In genomic region chr7:76461463-76462101, GRCh38 we compare ENCODE assay signal across 8 cellular contexts. TPM values are rescaled to one million over a fixed set of nuclear protein-coding genes. Genes with fewer than 3 reads are reported as not detected.
DNase-seq lines count a peak whose midpoint lies in the region; ATAC-seq, FAIRE-seq and TF ChIP-seq lines count a peak whose summit lies in the region.
"Not testable (repeated sequence)": the region's sequence is repeated elsewhere in the genome, so short reads cannot be mapped to it uniquely, and the experiment has no call there.

TSS of gene DTX2 (plus strand) at chr7:76461709. CDS start at chr7:76480510, 18,801 bp downstream.

- H4K20me1 ChIP-seq in K562 (replicated peaks; ENCODE audit: control insufficient read depth, insufficient read depth, low read length), result not testable (repeated sequence)

- not testable (repeated sequence) for H3K23ac ChIP-seq in trophoblast cell (ENCODE audit: low read length)

- H3K27me3 Mint-ChIP-seq in HFFc6 (ENCODE audit: insufficient read depth); activated CD4-positive, alpha-beta T cell treated with anti-CD3 and anti-CD28 coated beads for 36 hours: not testable (repeated sequence)

- peak within 1 kb of the TSS; percentile 79 for H3K14ac ChIP-seq in trophoblast cell (ENCODE audit: low read length)

- not testable (repeated sequence) for H3K27ac Mint-ChIP-seq in HFFc6; activated CD4-positive, alpha-beta T cell treated with anti-CD3 and anti-CD28 coated beads for 36 hours

- not testable (repeated sequence) for BruUV-seq in K562 (replicated peaks; lab: Mats Ljungman, UMichigan)

- H2BK5ac ChIP-seq in trophoblast cell (ENCODE audit: low read depth, low read length, poor library complexity), result peak within 1 kb of the TSS; percentile 76

- H3K36me3 Mint-ChIP-seq in HFFc6 (ENCODE audit: low read depth); activated CD4-positive, alpha-beta T cell treated with anti-CD3 and anti-CD28 coated beads for 36 hours (ENCODE audit: low read depth): not testable (repeated sequence)

- DNase-seq in HFFc6; HT-29 (ENCODE audit: low spot score); K562 (ENCODE audit: extremely low read depth in 1 of 4, low spot score in 3 of 4); right atrium auricular region (ENCODE audit: low spot score); trophoblast cell: not testable (repeated sequence)
- DNase-seq in activated CD4-positive, alpha-beta T cell treated with anti-CD3 and anti-CD28 coated beads for 36 hours, result peak; percentile 55
- peak in 1 of 2 donors; percentile 91 for DNase-seq in upper lobe of left lung

- not testable (repeated sequence) for H2AFZ ChIP-seq in K562 (ENCODE audit: low read depth, low read length); trophoblast cell (ENCODE audit: insufficient read depth, low read length, poor library complexity)

- not testable (repeated sequence) for H3K9me1 ChIP-seq in K562 (ENCODE audit: control insufficient read depth, insufficient read depth, low read length)

- H3K4me3 Mint-ChIP-seq in HFFc6, result not testable (repeated sequence)
- H3K4me3 Mint-ChIP-seq in activated CD4-positive, alpha-beta T cell treated with anti-CD3 and anti-CD28 coated beads for 36 hours, result peak within 1 kb of the TSS; percentile 53

- H3K4me1 Mint-ChIP-seq in HFFc6 (ENCODE audit: low read depth); activated CD4-positive, alpha-beta T cell treated with anti-CD3 and anti-CD28 coated beads for 36 hours: not testable (repeated sequence)

- peak within 1 kb of the TSS; percentile 51 for H2BK120ac ChIP-seq in trophoblast cell (ENCODE audit: insufficient read depth, low read length, poor library complexity)

- TF ChIP-seq EP300 in K562 (IDR thresholded peaks at IDR 0.05; ENCODE audit: low read length); upper lobe of left lung (IDR thresholded peaks at IDR 0.05): not testable (repeated sequence)

- POLR2A ChIA-PET in activated CD4-positive, alpha-beta T cell treated with anti-CD3 and anti-CD28 coated beads for 36 hours (lab: Charles Lee); K562 (lab: Yijun Ruan, JAX): not testable (repeated sequence)

- H2BK12ac ChIP-seq in trophoblast cell (ENCODE audit: low read length), result not testable (repeated sequence)

- H3K36me3 ChIP-seq in K562 (ENCODE audit: control insufficient read depth, insufficient read depth, low read length); right atrium auricular region; trophoblast cell (ENCODE audit: control insufficient read depth in 1 of 2, insufficient read depth in 2 of 2, low read length in 2 of 2); upper lobe of left lung: not testable (repeated sequence)

- H3K79me2 ChIP-seq in K562 (ENCODE audit: control insufficient read depth, insufficient read depth, low read length); trophoblast cell (ENCODE audit: control insufficient read depth, insufficient read depth, low read length, poor library complexity): not testable (repeated sequence)

- not testable (repeated sequence) for H3K9me3 ChIP-seq in K562 (replicated peaks; ENCODE audit: control insufficient read depth, insufficient read depth, low read depth, low read length); right atrium auricular region; trophoblast cell (ENCODE audit: insufficient read depth, low read depth, low read length); upper lobe of left lung

- peak; percentile 77 for FAIRE-seq in K562 (lab: Jason Lieb, UNC)

- not testable (repeated sequence) for H3K4ac ChIP-seq in trophoblast cell (ENCODE audit: low read depth, low read length)

- not testable (repeated sequence) for H3K79me1 ChIP-seq in trophoblast cell (ENCODE audit: low read length)

- not testable (repeated sequence) for H3K4me1 ChIP-seq in K562 (replicated peaks in 1 of 2; ENCODE audit: control insufficient read depth in 2 of 2, insufficient read depth in 2 of 2, low read length in 2 of 2); right atrium auricular region; trophoblast cell (ENCODE audit: control insufficient read depth in 1 of 2, insufficient read depth in 2 of 2, low read length in 2 of 2); upper lobe of left lung

- not testable (repeated sequence) for H4K8ac ChIP-seq in trophoblast cell (ENCODE audit: low read depth, low read length)

- H4K12ac ChIP-seq in trophoblast cell (ENCODE audit: low read depth, low read length), result not testable (repeated sequence)

- not testable (repeated sequence) for TF ChIP-seq POLR2A in K562 (conservative IDR thresholded peaks at IDR 0.05); upper lobe of left lung (IDR thresholded peaks at IDR 0.05)

- 0% methylated on average over 14 of the region's 54 CpGs for WGBS in K562 (ENCODE audit: insufficient coverage, low coverage, missing lambda C conversion rate)
- WGBS in trophoblast cell (ENCODE audit: extremely low coverage, insufficient coverage, insufficient read length), result no CpG with 5 or more reads among the region's 54 CpGs
- WGBS in upper lobe of left lung, 2 donors, result no CpG with 5 or more reads among the region's 54 CpGs

- peak within 1 kb of the TSS; percentile 14 for H4K91ac ChIP-seq in trophoblast cell (ENCODE audit: low read depth, low read length)

- H3K9ac ChIP-seq in K562 (ENCODE audit: insufficient read depth in 1 of 2, low read depth in 2 of 2, low read length in 2 of 2), result peak within 1 kb of the TSS in 1 of 2 experiments; percentile 38; a peak in 1 of 4 replicates
- H3K9ac ChIP-seq in trophoblast cell (ENCODE audit: low read length), result not testable (repeated sequence)

- CTCF ChIA-PET in activated CD4-positive, alpha-beta T cell treated with anti-CD3 and anti-CD28 coated beads for 36 hours (lab: Charles Lee); K562 (lab: Yijun Ruan, JAX; ENCODE audit: low intra/inter-chr PET ratio): not testable (repeated sequence)

- H3K4me2 ChIP-seq in K562 (ENCODE audit: insufficient read depth, low read length), result peak within 1 kb of the TSS; percentile 37; the same call in 1 of the 2 replicates
- H3K4me2 ChIP-seq in trophoblast cell (ENCODE audit: low read length), result not testable (repeated sequence)

- not testable (repeated sequence) for H3K18ac ChIP-seq in trophoblast cell (ENCODE audit: low read length)

- not testable (repeated sequence) for H2AK5ac ChIP-seq in trophoblast cell (ENCODE audit: low read length)

- ATAC-seq in GM18517 (IDR thresholded peaks at IDR 0.05; ENCODE audit: unreplicated experiment) (peak; percentile 97), K562 (peak; percentile 98), upper lobe of left lung (ENCODE audit: low FRiP score in 2 of 2) (peak; percentile 96 to 97)
- ATAC-seq in activated CD4-positive, alpha-beta T cell treated with anti-CD3 and anti-CD28 coated beads for 36 hours, result peak; percentile 99

- not testable (repeated sequence) for TF ChIP-seq RAD21 in K562 (CRISPR knock-in tag; conservative IDR thresholded peaks at IDR 0.05 in 1 of 2, IDR thresholded peaks at IDR 0.05 in 1 of 2)

- TF ChIP-seq CTCF in HFFc6 (IDR thresholded peaks at IDR 0.05), result 0 out of 2 replicates have a peak, but pooled peaks have one; percentile 14
- TF ChIP-seq CTCF in K562 (IDR thresholded peaks at IDR 0.05 in 2 of 3, conservative IDR thresholded peaks at IDR 0.05 in 1 of 3; ENCODE audit: insufficient read depth in 2 of 3, low read depth in 1 of 3, low read length in 3 of 3); right atrium auricular region (IDR thresholded peaks at IDR 0.05); upper lobe of left lung (IDR thresholded peaks at IDR 0.05): not testable (repeated sequence)

- not testable (repeated sequence) for H3K9me3 Mint-ChIP-seq in HFFc6; activated CD4-positive, alpha-beta T cell treated with anti-CD3 and anti-CD28 coated beads for 36 hours (ENCODE audit: low read depth)

- not testable (repeated sequence) for H3K27me3 ChIP-seq in K562 (ENCODE audit: control insufficient read depth in 2 of 2, insufficient read depth in 2 of 2, low read length in 2 of 2); right atrium auricular region; trophoblast cell (ENCODE audit: insufficient read depth, low read length); upper lobe of left lung

- H3K4me3 ChIP-seq in K562 (peak within 1 kb of the TSS; percentile 50), right atrium auricular region (peak within 1 kb of the TSS; percentile 60 to 74), trophoblast cell (ENCODE audit: low read depth, low read length) (peak within 1 kb of the TSS; percentile 82), upper lobe of left lung (peak within 1 kb of the TSS; percentile 50 to 70 (median 57))

- in situ Hi-C loops in K562 (cut with MboI), result not testable (repeated sequence)

- not testable (repeated sequence) for H3K27ac ChIP-seq in K562 (ENCODE audit: extremely low read depth, low read depth, low read length); trophoblast cell (ENCODE audit: low read depth, low read length)
- H3K27ac ChIP-seq in right atrium auricular region (peak within 1 kb of the TSS; percentile 62 to 69), upper lobe of left lung (peak within 1 kb of the TSS in 3 of 4 donors; percentile 75 to 86 (median 85))

- intact Hi-C loops in activated CD4-positive, alpha-beta T cell treated with anti-CD3 and anti-CD28 coated beads for 36 hours (cut with DNase I, micrococcal nuclease); K562 (cut with micrococcal nuclease): not testable (repeated sequence)

RNA-seq across cellular contexts. Expression of gene DTX2, which starts in this region (rescaled TPM):
- 10 to 100 TPM; 11.1 to 15.6 (median 12.9) TPM for total RNA-seq in HFFc6 (2021; fragmentation: NEBNext Ultra II Directional; extraction: Animal tissue kit (Norgen Biotek cat#: 25700))
- 21.2 and 35.9 TPM in 2 replicates for total RNA-seq in HT-29 (2014; rRNA removed; shearing (Covaris generic))
- 10 to 100 TPM; 17.4 to 22.4 TPM for total RNA-seq in activated CD4-positive, alpha-beta T cell treated with anti-CD3 and anti-CD28 coated beads for 36 hours
- 39.4 and 79.0 TPM in 2 replicates for total RNA-seq in K562 (2011; cell fraction: chromatin; rRNA removed; ENCODE audit: low replicate concordance)
- 31.7 and 39.9 TPM in 2 replicates for total RNA-seq in K562 (2011; cell fraction: nucleolus; rRNA removed)
- total RNA-seq in K562 (2011; cell fraction: nucleoplasm; rRNA removed), result 27.0 and 30.3 TPM in 2 replicates
- total RNA-seq in K562 (2014; rRNA removed) (14.9 and 20.4 TPM in 2 replicates), K562 (2014; rRNA removed; fragmentation: Illumina TruSeq; extraction: Trizol) (2.5 and 4.8 TPM in 2 replicates), K562 (2015; rRNA removed; fragmentation: Illumina TruSeq; extraction: Trizol) (8.3 and 9.9 TPM in 2 replicates), K562 (2021) (25.2 and 31.5 TPM in 2 replicates), right atrium auricular region (10 to 100 TPM in 1 of 2 donors, 1 to 10 TPM in 1; 7.9 to 18.9 TPM), upper lobe of left lung (10 to 100 TPM; 24.2 to 82.8 (median 36.1) TPM)
- polyA plus RNA-seq in K562 (2011; rRNA removed) (3.4 and 5.6 TPM in 2 replicates), K562 (2014; fragmentation: Illumina TruSeq; extraction: Trizol) (9.8 and 18.3 TPM in 2 replicates), K562 (2014; fragmentation: Nextera tagmentation; extraction: Ambion mirVana) (under 1 TPM; 0.20 to 0.57 TPM), K562 (2014; rRNA removed) (12.2 and 15.5 TPM in 2 replicates)
- 5.9 and 13.5 TPM in 2 replicates for polyA plus RNA-seq in K562 (2011; cell fraction: cytosol; rRNA removed)
- 20.0 and 31.0 TPM in 2 replicates for polyA plus RNA-seq in K562 (2011; cell fraction: nucleus; rRNA removed)
- polyA plus RNA-seq in K562 (2012), result 15.4 and 44.4 TPM in 2 replicates
- polyA minus RNA-seq in K562 (2011; rRNA and poly(A)+ RNA removed), result 3.7 and 4.3 TPM in 2 replicates
- polyA minus RNA-seq in K562 (2011; cell fraction: cytosol; rRNA and poly(A)+ RNA removed), result 21.2 and 26.6 TPM in 2 replicates
- 8.5 and 10.3 TPM in 2 replicates for polyA minus RNA-seq in K562 (2011; cell fraction: nucleus; rRNA and poly(A)+ RNA removed)
- polyA plus RNA-seq in trophoblast cell (2013), result 23.6 and 23.7 TPM in 2 replicates
